Comparison of ENCODE assay signal across 8 cellular contexts in genomic region chr14:75709207-75709812, GRCh38. TPM values are rescaled to one million over a fixed set of nuclear protein-coding genes. Genes with fewer than 3 reads are reported as not detected.
DNase-seq lines count a peak whose midpoint lies in the region; ATAC-seq, FAIRE-seq and TF ChIP-seq lines count a peak whose summit lies in the region.

No MANE protein-coding gene starts in this region.

- H3K23me2 ChIP-seq in H1 (ENCODE audit: low read depth, low read length) = no peaks in the 10 kb centered on the region

- H2AK5ac ChIP-seq in H1 (ENCODE audit: low read depth, low read length) (no peak overlapping the region), mesendoderm (ENCODE audit: low read length) (no peak overlapping the region)

- WGBS in H1 (ENCODE audit: extremely low coverage in 1 of 2, insufficient coverage in 1 of 2, insufficient read length in 1 of 2, insufficient replicate concordance in 2 of 2, low coverage in 1 of 2, low lambda C conversion rate in 2 of 2, missing lambda C conversion rate in 1 of 2), 2 experiments = 62% methylated on average over 10 of the region's 10 CpGs; no CpG with 5 or more reads in 1 of the 2 experiments
- no CpG with 5 or more reads among the region's 10 CpGs for WGBS in mesendoderm (ENCODE audit: extremely low coverage, insufficient coverage, low lambda C conversion rate)

- no peaks in the 10 kb centered on the region for H3K79me2 ChIP-seq in H1 (ENCODE audit: control insufficient read depth in 1 of 2, insufficient read depth in 2 of 2, low read length in 2 of 2)
- no peaks in the 10 kb centered on the region for H3K79me2 ChIP-seq in mesendoderm (ENCODE audit: control insufficient read depth, insufficient read depth, low read length)

- H4K8ac ChIP-seq in H1 (ENCODE audit: extremely low read depth, insufficient read depth, low read length) (no peak overlapping the region), mesendoderm (ENCODE audit: low read depth, low read length) (no peak overlapping the region)

- no peak overlapping the region for H3K4me2 ChIP-seq in H1 (ENCODE audit: insufficient read depth in 1 of 2, low read depth in 2 of 2, low read length in 2 of 2)
- H3K4me2 ChIP-seq in mesendoderm (ENCODE audit: low read length) = no peak overlapping the region

- no peak overlapping the region for H2BK15ac ChIP-seq in H1 (ENCODE audit: low read length)
- H2BK15ac ChIP-seq in mesendoderm (replicated peaks; ENCODE audit: low read depth) = no peak overlapping the region

- H3K27ac ChIP-seq in H1 (ENCODE audit: low read depth, low read length) (no peak overlapping the region), mesendoderm (ENCODE audit: low read depth, low read length) (no peak overlapping the region)

- no peak overlapping the region for H2BK12ac ChIP-seq in H1 (ENCODE audit: low read depth, low read length)

- H2BK120ac ChIP-seq in H1 (replicated peaks; ENCODE audit: low read depth, low read length) (no peak overlapping the region), mesendoderm (ENCODE audit: low read depth, low read length) (no peak overlapping the region)

- H2AFZ ChIP-seq in H1 (ENCODE audit: low read length) = no peak overlapping the region

- TF ChIP-seq CTCF in H1 (IDR thresholded peaks at IDR 0.05; ENCODE audit: control extremely low read depth in 1 of 3, insufficient read depth in 1 of 3, low read depth in 1 of 3, low read length in 3 of 3) = peak; percentile 49 to 77 (median 69)

- peak; percentile 91 for FAIRE-seq in H1 (lab: Jason Lieb, UNC)

- H3K9me3 ChIP-seq in H1 (ENCODE audit: insufficient read depth in 2 of 2, low read depth in 1 of 2, low read length in 1 of 2) = no peaks in the 10 kb centered on the region

- H3K9ac ChIP-seq in H1 (replicated peaks in 1 of 4; ENCODE audit: extremely low read depth in 1 of 4, low read depth in 3 of 4, low read length in 3 of 4) (no peak overlapping the region), mesendoderm (ENCODE audit: low read length) (no peak overlapping the region)

- H3K23ac ChIP-seq in H1 (ENCODE audit: insufficient read length) (no peak overlapping the region), mesendoderm (ENCODE audit: low read length) (no peak overlapping the region)

- H3K4me1 ChIP-seq in H1 (replicated peaks in 1 of 4; ENCODE audit: control insufficient read depth in 3 of 4, insufficient read depth in 4 of 4, low read length in 3 of 4) (peaks cover 0 to 14% (median 5%) of the 10 kb centered on the region in 4 experiments; a peak in 6 of 7 replicates), mesendoderm (ENCODE audit: control insufficient read depth, low read depth, low read length) (peaks cover 5% of the 10 kb centered on the region)

- H4K20me1 ChIP-seq in H1 (replicated peaks in 1 of 2; ENCODE audit: control insufficient read depth in 1 of 2, insufficient read depth in 2 of 2, low read length in 2 of 2) = no peaks in the 10 kb centered on the region

- no peak overlapping the region for H4K91ac ChIP-seq in H1 (replicated peaks; ENCODE audit: insufficient read length, low read length)

- CTCF ChIA-PET in H1 (lab: Charles Lee; ENCODE audit: partially characterized antibody) = interaction anchor here (0.5 to 5.9 kb wide), 68 partner anchors 11 to 1100 kb away, joined by 3 to 105 read pairs (median 4); partner anchors contain the start of genes IFT43 and TGFB3

- TF ChIP-seq RAD21 in H1 (IDR thresholded peaks at IDR 0.05 in 1 of 2, conservative IDR thresholded peaks at IDR 0.05 in 1 of 2; ENCODE audit: low read depth in 2 of 2, low read length in 2 of 2) = peak; percentile 77 to 80

- no peaks in the 10 kb centered on the region for H3K79me1 ChIP-seq in H1 (ENCODE audit: low read depth, low read length)
- H3K79me1 ChIP-seq in mesendoderm (ENCODE audit: low read length) = no peaks in the 10 kb centered on the region

- H2BK5ac ChIP-seq in H1 (ENCODE audit: low read depth, low read length) = no peak overlapping the region
- no peak overlapping the region for H2BK5ac ChIP-seq in mesendoderm (ENCODE audit: low read length)

- no peak for TF ChIP-seq POLR2A in H1 (IDR thresholded peaks at IDR 0.05; ENCODE audit: control extremely low read depth in 1 of 2, low read depth in 2 of 2, low read length in 2 of 2)

- H3K18ac ChIP-seq in H1 (ENCODE audit: extremely low read depth, low read length) = no peak overlapping the region
- no peak overlapping the region for H3K18ac ChIP-seq in mesendoderm (ENCODE audit: low read length)

- H3K56ac ChIP-seq in H1 (replicated peaks; ENCODE audit: insufficient read length, low read depth, low read length) = no peak overlapping the region
- H3K56ac ChIP-seq in mesendoderm (ENCODE audit: low read length) = no peak overlapping the region

- TF ChIP-seq EP300 in H1 (IDR thresholded peaks at IDR 0.05; ENCODE audit: borderline replicate concordance in 1 of 2, low read depth in 2 of 2, low read length in 2 of 2) = no peak

- H2BK20ac ChIP-seq in H1 (ENCODE audit: low read length) = no peak overlapping the region

- H3K4ac ChIP-seq in H1 (replicated peaks; ENCODE audit: insufficient read length, low read depth, low read length) = no peak overlapping the region
- H3K4ac ChIP-seq in mesendoderm (ENCODE audit: low read depth, low read length) = no peak overlapping the region

- H3K4me3 ChIP-seq in H1 (ENCODE audit: extremely low read depth in 1 of 4, insufficient read depth in 2 of 4, low read depth in 3 of 4, low read length in 4 of 4) = no peak overlapping the region
- no peak overlapping the region for H3K4me3 ChIP-seq in mesendoderm (ENCODE audit: low read length)

- no peak overlapping the region for H3K14ac ChIP-seq in H1 (ENCODE audit: insufficient read length)

- no peaks in the 10 kb centered on the region for H3K27me3 ChIP-seq in H1 (replicated peaks in 1 of 4; ENCODE audit: control insufficient read depth in 3 of 4, extremely low read depth in 1 of 4, insufficient read depth in 3 of 4, low read length in 3 of 4)
- H3K27me3 ChIP-seq in mesendoderm (ENCODE audit: insufficient read depth, low read length, poor library complexity) = no peaks in the 10 kb centered on the region

- ATAC-seq in HG03565 (IDR thresholded peaks at IDR 0.05; ENCODE audit: unreplicated experiment) = peak; percentile 52
- no peak for ATAC-seq in HG03469 (IDR thresholded peaks at IDR 0.05; ENCODE audit: unreplicated experiment)

- DNase-seq in CMK (ENCODE audit: low read depth) = peak; percentile 40
- peak; percentile 15 for DNase-seq in NCI-H774 (lab: John Stamatoyannopoulos, UW)
- peak; percentile 22 to 27 for DNase-seq in activated CD8-positive, alpha-beta memory T cell treated with anti-CD3 and anti-CD28 coated beads for 1 hour (ENCODE audit: extremely low read depth in 1 of 2, low read depth in 1 of 2)
- DNase-seq in H1 (ENCODE audit: low read depth in 1 of 2, low spot score in 2 of 2) = peak; percentile 44 to 56
- DNase-seq in mesendoderm = peak; percentile 85
- peak; percentile 24 for DNase-seq in stimulated activated CD8-positive, alpha-beta memory T cell treated with anti-CD3 and anti-CD28 coated beads, Interleukin-4, amount 100 ng/mL, for 24 hours (ENCODE audit: low read depth)

- H3K36me3 ChIP-seq in H1 (ENCODE audit: control insufficient read depth in 2 of 4, insufficient read depth in 4 of 4, low read length in 3 of 4) = peaks cover 0 to 3% (median 1%) of the 10 kb centered on the region in 4 experiments; a peak in 2 of 8 replicates
- no peaks in the 10 kb centered on the region for H3K36me3 ChIP-seq in mesendoderm (ENCODE audit: control insufficient read depth, insufficient read depth, low read length)

- no peak overlapping the region for H4K5ac ChIP-seq in H1 (ENCODE audit: insufficient read length, low read depth, low read length)
- H4K5ac ChIP-seq in mesendoderm (ENCODE audit: low read length) = no peak overlapping the region

- POLR2A ChIA-PET in H1 (lab: Charles Lee; ENCODE audit: partially characterized antibody) = interaction anchor here (1.0 to 1.5 kb wide), 4 partner anchors 36 to 270 kb away, joined by 3 to 4 read pairs (median 3); no protein-coding TSS in a partner anchor

TF ChIP-seq in H1, 55 proteins besides CTCF, POLR2A, EP300 and RAD21 (continues in another document):
- no peak for TF ChIP-seq TBP (IDR thresholded peaks at IDR 0.05; ENCODE audit: low read depth, low read length)
- TF ChIP-seq ASH2L (IDR thresholded peaks at IDR 0.05; ENCODE audit: low read length) = no peak
- TF ChIP-seq GABPA (IDR thresholded peaks at IDR 0.05; ENCODE audit: borderline replicate concordance, insufficient read depth, low read length) = no peak
- no peak for TF ChIP-seq CEBPB (IDR thresholded peaks at IDR 0.05; ENCODE audit: low read depth, low read length)
- no peak for TF ChIP-seq USF2 (IDR thresholded peaks at IDR 0.05; ENCODE audit: low read length)
- no peak for TF ChIP-seq FOSL1 (IDR thresholded peaks at IDR 0.05; ENCODE audit: insufficient read depth, low read depth, low read length)

RNA-seq across cellular contexts. Expression of gene TTLL5, which starts 48.3 kb away (rescaled TPM):
- total RNA-seq in H1 (2021; fragmentation: NEBNext Ultra II Directional; extraction: Animal tissue kit (Norgen Biotek cat#: 25700)) = 44.6 and 45.9 TPM in 2 replicates
- polyA plus RNA-seq in H1 (2011; rRNA removed) = 14.8 and 16.1 TPM in 2 replicates
- 15.9 TPM for polyA plus RNA-seq in H1 (2011; cell fraction: cytosol; rRNA removed)
- 22.9 TPM for polyA plus RNA-seq in H1 (2011; cell fraction: nucleus; rRNA removed)
- polyA plus RNA-seq in H1 (2012, experiment 1 of 2) = 22.8 to 31.8 TPM (median 23.2 TPM) in 4 replicates
- 2.7 TPM for polyA plus RNA-seq in H1 (2012, experiment 2 of 2)
- polyA plus RNA-seq in H1 (2013, experiment 1 of 2) = 24.5 TPM
- polyA plus RNA-seq in H1 (2013, experiment 2 of 2) = 25.2 TPM
- 52.0 and 82.4 TPM in 2 replicates for polyA minus RNA-seq in H1 (2011; rRNA and poly(A)+ RNA removed)
- polyA minus RNA-seq in H1 (2011; cell fraction: cytosol; rRNA and poly(A)+ RNA removed) = 23.4 TPM
- 104 TPM for polyA minus RNA-seq in H1 (2011; cell fraction: nucleus; rRNA and poly(A)+ RNA removed)
- 32.7 TPM for polyA plus RNA-seq in mesendoderm (2013, experiment 1 of 2)
- 34.2 TPM for polyA plus RNA-seq in mesendoderm (2013, experiment 2 of 2)

RNA-seq across cellular contexts. Expression of gene ERG28, which starts 48.6 kb away (rescaled TPM):
- total RNA-seq in H1 (2021; fragmentation: NEBNext Ultra II Directional; extraction: Animal tissue kit (Norgen Biotek cat#: 25700)) = 30.5 and 32.6 TPM in 2 replicates
- polyA plus RNA-seq in H1 (2011; rRNA removed) = 45.3 and 56.7 TPM in 2 replicates
- polyA plus RNA-seq in H1 (2011; cell fraction: cytosol; rRNA removed) = 42.6 TPM
- 21.8 TPM for polyA plus RNA-seq in H1 (2011; cell fraction: nucleus; rRNA removed)
- 31.8 to 37.4 TPM (median 35.1 TPM) in 4 replicates for polyA plus RNA-seq in H1 (2012, experiment 1 of 2)
- 56.3 TPM for polyA plus RNA-seq in H1 (2012, experiment 2 of 2)
- polyA plus RNA-seq in H1 (2013, experiment 1 of 2) = 81.1 TPM
- polyA plus RNA-seq in H1 (2013, experiment 2 of 2) = 112 TPM
- 21.5 and 23.6 TPM in 2 replicates for polyA minus RNA-seq in H1 (2011; rRNA and poly(A)+ RNA removed)
- 9.3 TPM for polyA minus RNA-seq in H1 (2011; cell fraction: cytosol; rRNA and poly(A)+ RNA removed)
- 11.7 TPM for polyA minus RNA-seq in H1 (2011; cell fraction: nucleus; rRNA and poly(A)+ RNA removed)
- 75.1 TPM for polyA plus RNA-seq in mesendoderm (2013, experiment 1 of 2)
- 73.5 TPM for polyA plus RNA-seq in mesendoderm (2013, experiment 2 of 2)

Comparison
In these comparisons a context has a peak if more than half of its experiments do, and no peak if none do; other contexts are left out.
1. DNase-seq: peak in every context shown above with its lines; median percentile 85 in mesendoderm; 50 in H1; 40 in CMK; 24 in activated CD8-positive, alpha-beta memory T cell treated with anti-CD3 and anti-CD28 coated beads for 1 hour; 24 in stimulated activated CD8-positive, alpha-beta memory T cell treated with anti-CD3 and anti-CD28 coated beads, Interleukin-4, amount 100 ng/mL, for 24 hours; 15 in NCI-H774.